28 cellular contexts compared by ENCODE assay signal in the genomic region with DNA sequence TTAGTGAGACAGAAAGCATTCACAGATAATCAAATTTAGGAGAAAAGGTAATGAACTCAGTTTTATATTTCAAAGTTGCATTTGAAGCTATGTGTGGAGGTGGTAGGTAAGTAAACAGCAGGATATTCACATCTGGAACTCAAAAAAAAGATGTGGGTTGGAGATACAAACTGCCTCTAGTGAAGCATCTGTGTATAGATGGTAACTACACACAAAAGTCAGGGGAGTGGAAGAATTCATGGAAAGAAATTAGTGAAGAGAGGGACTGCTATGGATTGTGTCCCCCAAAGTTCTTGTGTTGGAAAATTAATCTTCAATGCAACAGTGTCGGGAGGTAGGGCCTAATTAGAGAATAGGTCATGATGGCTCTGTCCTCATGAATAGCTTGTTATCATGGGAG. TPM values are rescaled to one million over a fixed set of nuclear protein-coding genes. Genes with fewer than 3 reads are reported as not detected.
DNase-seq lines count a peak whose midpoint lies in the region; ATAC-seq, FAIRE-seq and TF ChIP-seq lines count a peak whose summit lies in the region.
"Had no signal": no experiment of that assay in that cellular context is flagged by ENCODE, and none has a peak within 500 bp of the region (broad histone marks: within the 10 kb centered on the region; RNA-seq: fewer than 3 reads in every experiment).

No MANE protein-coding gene starts in this region.

- H3K9me3 ChIP-seq in H1 (ENCODE audit: insufficient read depth in 2 of 2, low read depth in 1 of 2, low read length in 1 of 2) (no peaks in the 10 kb centered on the region), smooth muscle cell (replicated peaks; ENCODE audit: low read depth) (no peaks in the 10 kb centered on the region)
- H3K9me3 ChIP-seq: BE2C had no signal

- no peak for TF ChIP-seq CTCF in HL-60 (IDR thresholded peaks at IDR 0.05; ENCODE audit: insufficient read depth, low read length)
- TF ChIP-seq CTCF in H1 (IDR thresholded peaks at IDR 0.05; ENCODE audit: control extremely low read depth in 1 of 3, insufficient read depth in 1 of 3, low read depth in 1 of 3, low read length in 3 of 3), result no peak
- no peak for TF ChIP-seq CTCF in neural crest cell (conservative IDR thresholded peaks at IDR 0.05)
- no peak for TF ChIP-seq CTCF in smooth muscle cell (IDR thresholded peaks at IDR 0.05; ENCODE audit: borderline replicate concordance, insufficient read depth, poor library complexity, severe bottlenecking)

- no peak for DNase-seq in HL-60 (ENCODE audit: low read depth in 1 of 2, low spot score in 1 of 2)
- no peak for DNase-seq in H1 (ENCODE audit: low read depth in 1 of 2, low spot score in 2 of 2)
- DNase-seq in neural crest cell (ENCODE audit: low read depth, low spot score), result no peak
- DNase-seq in smooth muscle cell (lab: John Stamatoyannopoulos, UW; ENCODE audit: unreplicated experiment), result no peak
- no peak for DNase-seq in nucleus accumbens (lab: John Stamatoyannopoulos, UW)
- DNase-seq: 8988T; ACHN; BE2C; C1 segment of cervical spinal cord; CD4-positive, alpha-beta memory T cell; CD4-positive, CD25-positive, alpha-beta regulatory T cell; CD8-positive, alpha-beta memory T cell; COR-L47; DMS 273 treated with DMSO at 0.1 percent for 48 hours; DMS153; DMS53; DMS79; DND-41; EL; GDM1 had no signal

- H3K14ac ChIP-seq in H1 (ENCODE audit: insufficient read length), result no peak overlapping the region

- no peak overlapping the region for H3K4me3 ChIP-seq in HL-60 (replicated peaks; ENCODE audit: insufficient read depth, low read length)
- no peak overlapping the region for H3K4me3 ChIP-seq in H1 (ENCODE audit: extremely low read depth in 1 of 4, insufficient read depth in 2 of 4, low read depth in 3 of 4, low read length in 4 of 4)
- no peak overlapping the region for H3K4me3 ChIP-seq in smooth muscle cell
- H3K4me3 ChIP-seq: BLaER1, GM12878 had no signal

- peaks cover 7% of the 10 kb centered on the region for H3K9me3 Mint-ChIP-seq in neural crest cell

- no peaks in the 10 kb centered on the region for H3K4me1 Mint-ChIP-seq in neural crest cell
- H3K4me1 Mint-ChIP-seq: CD8-positive, alpha-beta memory T cell had no signal

- no peak overlapping the region for H2BK12ac ChIP-seq in H1 (ENCODE audit: low read depth, low read length)

- peaks cover 2% of the 10 kb centered on the region; the same call in 1 of the 2 replicates for H3K23me2 ChIP-seq in H1 (ENCODE audit: low read depth, low read length)

- H3K36me3 ChIP-seq in H1 (ENCODE audit: control insufficient read depth in 2 of 4, insufficient read depth in 4 of 4, low read length in 3 of 4), result no peaks in the 10 kb centered on the region
- no peaks in the 10 kb centered on the region for H3K36me3 ChIP-seq in smooth muscle cell (ENCODE audit: low read depth)
- H3K36me3 ChIP-seq: BE2C, BLaER1 had no signal

- H2BK15ac ChIP-seq in H1 (ENCODE audit: low read length), result no peak overlapping the region

- no peaks in the 10 kb centered on the region for H3K79me2 ChIP-seq in H1 (ENCODE audit: control insufficient read depth in 1 of 2, insufficient read depth in 2 of 2, low read length in 2 of 2)
- H3K79me2 ChIP-seq in smooth muscle cell (ENCODE audit: low read depth), result no peaks in the 10 kb centered on the region

- H3K9ac ChIP-seq in H1 (replicated peaks in 1 of 4; ENCODE audit: extremely low read depth in 1 of 4, low read depth in 3 of 4, low read length in 3 of 4), result no peak overlapping the region
- H3K9ac ChIP-seq in smooth muscle cell (ENCODE audit: low read depth), result no peak overlapping the region
- H3K9ac ChIP-seq: BLaER1 had no signal

- no peak overlapping the region for H3K56ac ChIP-seq in H1 (replicated peaks; ENCODE audit: insufficient read length, low read depth, low read length)

- no peak overlapping the region for H3K4ac ChIP-seq in H1 (replicated peaks; ENCODE audit: insufficient read length, low read depth, low read length)

- H3K27me3 ChIP-seq in HL-60 (ENCODE audit: insufficient read depth, poor library complexity, severe bottlenecking) (no peaks in the 10 kb centered on the region), H1 (replicated peaks in 1 of 4; ENCODE audit: control insufficient read depth in 3 of 4, extremely low read depth in 1 of 4, insufficient read depth in 3 of 4, low read length in 3 of 4) (no peaks in the 10 kb centered on the region), smooth muscle cell (ENCODE audit: low read depth) (no peaks in the 10 kb centered on the region)
- H3K27me3 ChIP-seq: BE2C, BLaER1 had no signal

- no peak overlapping the region for H2BK20ac ChIP-seq in H1 (ENCODE audit: low read length)

- peaks cover 3% of the 10 kb centered on the region for H3K36me3 Mint-ChIP-seq in neural crest cell (ENCODE audit: low read depth)
- H3K36me3 Mint-ChIP-seq: CD14-positive monocyte; CD4-positive, alpha-beta memory T cell; CD4-positive, CD25-positive, alpha-beta regulatory T cell had no signal

- POLR2A ChIA-PET in H1 (lab: Charles Lee; ENCODE audit: partially characterized antibody), result interaction anchor here (0.7 to 1.3 kb wide), 3 partner anchors 12 to 49 kb away, joined by 3 to 4 read pairs (median 3); no protein-coding TSS in a partner anchor

- H3K18ac ChIP-seq in H1 (ENCODE audit: extremely low read depth, low read length), result no peak overlapping the region

- no peak overlapping the region for H2BK5ac ChIP-seq in H1 (ENCODE audit: low read depth, low read length)

- peak overlapping the region; percentile 3 for H3K27ac Mint-ChIP-seq in neural crest cell (ENCODE audit: unreplicated experiment)
- H3K27ac Mint-ChIP-seq: CD4-positive, CD25-positive, alpha-beta regulatory T cell had no signal

- ATAC-seq in HG03097 (IDR thresholded peaks at IDR 0.05; ENCODE audit: low FRiP score, unreplicated experiment), result no peak
- ATAC-seq: GM12878 had no signal

- TF ChIP-seq EP300 in H1 (IDR thresholded peaks at IDR 0.05; ENCODE audit: borderline replicate concordance in 1 of 2, low read depth in 2 of 2, low read length in 2 of 2), result no peak

- 94% methylated on average over 1 of the region's 1 CpG; no CpG with 5 or more reads in 1 of the 2 experiments for WGBS in H1 (ENCODE audit: extremely low coverage in 1 of 2, insufficient coverage in 1 of 2, insufficient read length in 1 of 2, insufficient replicate concordance in 2 of 2, low coverage in 1 of 2, low lambda C conversion rate in 2 of 2, missing lambda C conversion rate in 1 of 2), 2 experiments
- 94% methylated on average over 1 of the region's 1 CpG for WGBS in smooth muscle cell (ENCODE audit: low lambda C conversion rate)

- TF ChIP-seq RAD21 in H1 (IDR thresholded peaks at IDR 0.05 in 1 of 2, conservative IDR thresholded peaks at IDR 0.05 in 1 of 2; ENCODE audit: low read depth in 2 of 2, low read length in 2 of 2), result no peak

- H3K27ac ChIP-seq in HL-60 (replicated peaks) (peak overlapping the region; percentile 73), H1 (ENCODE audit: low read depth, low read length) (no peak overlapping the region), smooth muscle cell (ENCODE audit: low read depth) (no peak overlapping the region)
- H3K27ac ChIP-seq: BLaER1 had no signal

- CTCF ChIA-PET in H1 (lab: Charles Lee; ENCODE audit: partially characterized antibody), result no interaction called here

- H3K4me3 Mint-ChIP-seq in neural crest cell, result no peak overlapping the region
- H3K4me3 Mint-ChIP-seq: CD4-positive, alpha-beta memory T cell; CD4-positive, CD25-positive, alpha-beta regulatory T cell; CD8-positive, alpha-beta memory T cell had no signal

- no peak overlapping the region for H4K8ac ChIP-seq in H1 (ENCODE audit: extremely low read depth, insufficient read depth, low read length)

- H2AK5ac ChIP-seq in H1 (ENCODE audit: low read depth, low read length), result no peak overlapping the region

- no peak for TF ChIP-seq POLR2A in H1 (IDR thresholded peaks at IDR 0.05; ENCODE audit: control extremely low read depth in 1 of 2, low read depth in 2 of 2, low read length in 2 of 2)

- no peak overlapping the region for H4K5ac ChIP-seq in H1 (ENCODE audit: insufficient read length, low read depth, low read length)

- H3K27me3 Mint-ChIP-seq in neural crest cell (ENCODE audit: low read depth), result peaks cover 3% of the 10 kb centered on the region
- H3K27me3 Mint-ChIP-seq: CD8-positive, alpha-beta memory T cell had no signal

- H3K4me1 ChIP-seq in H1 (replicated peaks in 1 of 4; ENCODE audit: control insufficient read depth in 3 of 4, insufficient read depth in 4 of 4, low read length in 3 of 4) (no peaks in the 10 kb centered on the region; a peak in 1 of 7 replicates), smooth muscle cell (ENCODE audit: low read depth) (no peaks in the 10 kb centered on the region)
- H3K4me1 ChIP-seq: BE2C had no signal

- no peaks in the 10 kb centered on the region for H4K20me1 ChIP-seq in H1 (replicated peaks in 1 of 2; ENCODE audit: control insufficient read depth in 1 of 2, insufficient read depth in 2 of 2, low read length in 2 of 2)
- no peaks in the 10 kb centered on the region for H4K20me1 ChIP-seq in smooth muscle cell (ENCODE audit: low read depth)
- H4K20me1 ChIP-seq: BLaER1 had no signal

- FAIRE-seq in H1 (lab: Jason Lieb, UNC), result no peak
- FAIRE-seq: A204.1, GM12878, GM12892, GM18507, GM19239 had no signal

- no peak overlapping the region for H2BK120ac ChIP-seq in H1 (replicated peaks; ENCODE audit: low read depth, low read length)

- no peak overlapping the region for H4K91ac ChIP-seq in H1 (replicated peaks; ENCODE audit: insufficient read length, low read length)

- peak overlapping the region; percentile 84; the same call in 1 of the 2 replicates for H2AFZ ChIP-seq in H1 (ENCODE audit: low read length)
- H2AFZ ChIP-seq in smooth muscle cell (ENCODE audit: low read depth), result no peak overlapping the region

- H3F3A ChIP-seq in smooth muscle cell (ENCODE audit: low read depth), result no peaks in the 10 kb centered on the region

- H3K4me2 ChIP-seq in H1 (ENCODE audit: insufficient read depth in 1 of 2, low read depth in 2 of 2, low read length in 2 of 2) (no peak overlapping the region), smooth muscle cell (no peak overlapping the region)
- H3K4me2 ChIP-seq: BLaER1 had no signal

- H3K79me1 ChIP-seq in H1 (ENCODE audit: low read depth, low read length), result no peaks in the 10 kb centered on the region

- H3K23ac ChIP-seq in H1 (ENCODE audit: insufficient read length), result no peak overlapping the region

TF ChIP-seq in H1, 55 proteins besides CTCF, POLR2A, EP300 and RAD21 (continues in another document):
- no peak for TF ChIP-seq SUZ12 (IDR thresholded peaks at IDR 0.05; ENCODE audit: low read length)
- no peak for TF ChIP-seq CHD2 (IDR thresholded peaks at IDR 0.05; ENCODE audit: low read length)

RNA-seq across cellular contexts. Expression of a gene that starts 18.3 kb away (rescaled TPM):
- 122 and 128 TPM in 2 replicates for total RNA-seq in H1 (2021; fragmentation: NEBNext Ultra II Directional; extraction: Animal tissue kit (Norgen Biotek cat#: 25700))
- 38.4 and 72.9 TPM in 2 replicates for polyA plus RNA-seq in H1 (2011; rRNA removed)
- 61.6 TPM for polyA plus RNA-seq in H1 (2011; cell fraction: cytosol; rRNA removed)
- polyA plus RNA-seq in H1 (2011; cell fraction: nucleus; rRNA removed), result 49.5 TPM
- 64.4 to 81.6 TPM (median 72.8 TPM) in 4 replicates for polyA plus RNA-seq in H1 (2012, experiment 1 of 2)
- 4.4 TPM for polyA plus RNA-seq in H1 (2012, experiment 2 of 2)
- polyA plus RNA-seq in H1 (2013, experiment 1 of 2), result 91.5 TPM
- 96.1 TPM for polyA plus RNA-seq in H1 (2013, experiment 2 of 2)
- 126 and 136 TPM in 2 replicates for polyA minus RNA-seq in H1 (2011; rRNA and poly(A)+ RNA removed)
- polyA minus RNA-seq in H1 (2011; cell fraction: cytosol; rRNA and poly(A)+ RNA removed), result 60.3 TPM
- 140 TPM for polyA minus RNA-seq in H1 (2011; cell fraction: nucleus; rRNA and poly(A)+ RNA removed)
- 123 and 137 TPM in 2 replicates for total RNA-seq in neural crest cell
- total RNA-seq in smooth muscle cell, result 97.5 and 121 TPM in 2 replicates
- polyA plus RNA-seq in smooth muscle cell, result 52.2 and 78.4 TPM in 2 replicates
